ENCODE assay signal across 12 cellular contexts in genomic region chr15:36161781-36162212, GRCh38.
DNase-seq lines count a peak whose midpoint lies in the region; ATAC-seq and TF ChIP-seq lines count a peak whose summit lies in the region.
"Had no signal": no experiment of that assay in that cellular context is flagged by ENCODE, and none has a peak within 500 bp of the region (broad histone marks: within the 10 kb centered on the region; RNA-seq: fewer than 3 reads in every experiment).

No MANE protein-coding gene starts in this region.

- H3K9me3 ChIP-seq in hepatocyte (ENCODE audit: low read depth) = no peaks in the 10 kb centered on the region
- H3K9me3 ChIP-seq: Peyer's patch, testis had no signal

- peaks cover 13% of the 10 kb centered on the region; the same call in 2 of the 3 replicates for H3K9me3 Mint-ChIP-seq in GM23338

- WGBS in hepatocyte (ENCODE audit: low lambda C conversion rate, missing lambda C conversion rate) = 62% methylated on average over 1 of the region's 1 CpG

- H3K4me2 ChIP-seq in GM23338 (no peak overlapping the region), hepatocyte (no peak overlapping the region)

- H4K20me1 ChIP-seq in GM23338 (replicated peaks; ENCODE audit: insufficient read depth) (no peaks in the 10 kb centered on the region), hepatocyte (ENCODE audit: insufficient read depth, poor library complexity, severe bottlenecking) (no peaks in the 10 kb centered on the region)

- no peaks in the 10 kb centered on the region for H3F3A ChIP-seq in GM23338 (replicated peaks; ENCODE audit: low read depth)

- H3K36me3 Mint-ChIP-seq in GM23338 (ENCODE audit: low read depth) = peaks cover 10% of the 10 kb centered on the region

- no peak overlapping the region for H3K4me3 Mint-ChIP-seq in GM23338

- peak; percentile 20 for DNase-seq in GM23338 (ENCODE audit: low spot score)
- peak; percentile 22 for DNase-seq in cerebellar cortex (ENCODE audit: low spot score)
- DNase-seq in hepatocyte (ENCODE audit: low spot score) = peak; percentile 11
- DNase-seq in skeletal muscle cell (ENCODE audit: low read depth) = peak; percentile 73
- no peak for DNase-seq in COLO668 (lab: John Stamatoyannopoulos, UW; ENCODE audit: unreplicated experiment)
- no peak for DNase-seq in erythroblast (lab: John Stamatoyannopoulos, UW)
- DNase-seq in NCI-H2171 treated with DMSO at 0.1 percent for 48 hours (lab: John Stamatoyannopoulos, UW) = no peak
- DNase-seq: DMS53, NCI-H2029 treated with DMSO at 0.1 percent for 48 hours, Peyer's patch, testis had no signal

- H3K9me2 ChIP-seq in GM23338 (ENCODE audit: insufficient read depth) (no peaks in the 10 kb centered on the region), hepatocyte (replicated peaks; ENCODE audit: insufficient read depth) (no peaks in the 10 kb centered on the region)

- no peaks in the 10 kb centered on the region for H3K27me3 Mint-ChIP-seq in GM23338 (ENCODE audit: insufficient read depth, low read depth, poor library complexity)

- no peaks in the 10 kb centered on the region for H3K36me3 ChIP-seq in GM23338 (ENCODE audit: insufficient read depth)
- no peaks in the 10 kb centered on the region for H3K36me3 ChIP-seq in hepatocyte (replicated peaks; ENCODE audit: insufficient read depth, low read depth)
- H3K36me3 ChIP-seq: Peyer's patch had no signal

- ATAC-seq in GM23338 (peak; percentile 40; the same call in 1 of the 3 replicates), HG02763 (IDR thresholded peaks at IDR 0.05; ENCODE audit: unreplicated experiment) (no peak)

- H3K79me2 ChIP-seq in GM23338 (replicated peaks; ENCODE audit: insufficient read depth) = no peaks in the 10 kb centered on the region
- no peaks in the 10 kb centered on the region for H3K79me2 ChIP-seq in hepatocyte

- no peak overlapping the region for H3K27ac Mint-ChIP-seq in GM23338

- H3K27me3 ChIP-seq in GM23338 (ENCODE audit: insufficient read depth) (no peaks in the 10 kb centered on the region), hepatocyte (no peaks in the 10 kb centered on the region)
- H3K27me3 ChIP-seq: Peyer's patch, testis had no signal

- H2AFZ ChIP-seq in GM23338 = peak overlapping the region; percentile 23
- no peak overlapping the region for H2AFZ ChIP-seq in hepatocyte

- H3K4me1 ChIP-seq in GM23338 (ENCODE audit: insufficient read depth) (no peaks in the 10 kb centered on the region), hepatocyte (ENCODE audit: insufficient read depth) (no peaks in the 10 kb centered on the region)
- H3K4me1 ChIP-seq: Peyer's patch, testis had no signal

- H3K27ac ChIP-seq in GM23338 (ENCODE audit: low read depth) = no peak overlapping the region
- H3K27ac ChIP-seq in hepatocyte = no peak overlapping the region
- H3K27ac ChIP-seq: Peyer's patch, testis had no signal

- TF ChIP-seq POLR2A in erythroblast (IDR thresholded peaks at IDR 0.05; ENCODE audit: low read length) = no peak

- H3K4me1 Mint-ChIP-seq in GM23338 = peaks cover 5% of the 10 kb centered on the region; the same call in 1 of the 3 replicates

- TF ChIP-seq CTCF in GM23338 (conservative IDR thresholded peaks at IDR 0.05; ENCODE audit: low read depth in 2 of 2) = no peak
- TF ChIP-seq CTCF in hepatocyte (IDR thresholded peaks at IDR 0.05; ENCODE audit: poor library complexity) = no peak

- no peak overlapping the region for H3K4me3 ChIP-seq in GM23338
- no peak overlapping the region for H3K4me3 ChIP-seq in hepatocyte
- H3K4me3 ChIP-seq in skeletal muscle cell (ENCODE audit: low read depth, low read length) = no peak overlapping the region
- H3K4me3 ChIP-seq: Peyer's patch, testis had no signal

TF ChIP-seq in GM23338, 12 proteins besides CTCF, POLR2A, EP300 and RAD21:
- no peak for TF ChIP-seq EZH2 (IDR thresholded peaks at IDR 0.05; ENCODE audit: low read depth, unreplicated experiment)
- TF ChIP-seq ETS1 (IDR thresholded peaks at IDR 0.05) = no peak
- TF ChIP-seq ZNF331 (CRISPR knock-in tag; IDR thresholded peaks at IDR 0.05; ENCODE audit: low read depth) = no peak
- no peak for TF ChIP-seq REST (IDR thresholded peaks at IDR 0.05; ENCODE audit: unreplicated experiment)
TF ChIP-seq in GM23338: peak in this region for 0.

Comparison
In these comparisons a context has a peak if more than half of its experiments do, and no peak if none do; other contexts are left out.
1. DNase-seq: peak in GM23338 (single experiment), cerebellar cortex (single experiment), hepatocyte (single experiment) and skeletal muscle cell (single experiment); none in COLO668 (single experiment), erythroblast (0 of 2) and NCI-H2171 treated with DMSO at 0.1 percent for 48 hours (single experiment).